Comparison of ENCODE assay signal across 16 cellular contexts in genomic region chr5:52837591-52838001, GRCh38. TPM values are rescaled to one million over a fixed set of nuclear protein-coding genes. Genes with fewer than 3 reads are reported as not detected.
DNase-seq lines count a peak whose midpoint lies in the region; ATAC-seq and TF ChIP-seq lines count a peak whose summit lies in the region.
"Had no signal": no experiment of that assay in that cellular context is flagged by ENCODE, and none has a peak within 500 bp of the region (broad histone marks: within the 10 kb centered on the region; RNA-seq: fewer than 3 reads in every experiment).

No MANE protein-coding gene starts in this region.

- H3K4me1 Mint-ChIP-seq in activated CD4-positive, alpha-beta memory T cell treated with anti-CD3 and anti-CD28 coated beads for 36 hours (ENCODE audit: low read depth): no peaks in the 10 kb centered on the region

- CTCF ChIA-PET in activated CD4-positive, alpha-beta memory T cell treated with anti-CD3 and anti-CD28 coated beads for 36 hours (lab: Charles Lee): no interaction called here

- H3K4me2 ChIP-seq in osteoblast (ENCODE audit: insufficient read depth, low read length): peak overlapping the region; percentile 42

- H3K4me1 ChIP-seq in heart left ventricle (peaks cover 0 to 56% (median 8%) of the 10 kb centered on the region in 12 donors), osteoblast (ENCODE audit: insufficient read depth, low read length) (peaks cover 12% of the 10 kb centered on the region), upper lobe of right lung (peaks cover 6% of the 10 kb centered on the region)

- WGBS in heart left ventricle, 4 donors: 56 to 70% (median 60%) methylated on average over 2 of the region's 2 CpGs

- H3K9me3 ChIP-seq in heart left ventricle (no peaks in the 10 kb centered on the region), osteoblast (ENCODE audit: low read depth, low read length) (no peaks in the 10 kb centered on the region), upper lobe of right lung (no peaks in the 10 kb centered on the region)
- H3K9me3 ChIP-seq: mucosa of descending colon had no signal

- H3K27ac ChIP-seq in heart left ventricle (peak overlapping the region; percentile 4 to 93 (median 56)), osteoblast (ENCODE audit: low read depth, low read length) (peak overlapping the region; percentile 34), upper lobe of right lung (peak overlapping the region; percentile 65)

- no peaks in the 10 kb centered on the region for H4K20me1 ChIP-seq in osteoblast (ENCODE audit: insufficient read depth, low read length)

- H3K27me3 ChIP-seq in heart left ventricle (no peaks in the 10 kb centered on the region), osteoblast (ENCODE audit: insufficient read depth, low read length) (no peaks in the 10 kb centered on the region), upper lobe of right lung (no peaks in the 10 kb centered on the region)

- no peak for TF ChIP-seq CTCF in heart left ventricle (IDR thresholded peaks at IDR 0.05)
- no peak for TF ChIP-seq CTCF in osteoblast (IDR thresholded peaks at IDR 0.05; ENCODE audit: extremely low read depth, low read depth, low read length)
- TF ChIP-seq CTCF in upper lobe of right lung (IDR thresholded peaks at IDR 0.05): no peak

- no peaks in the 10 kb centered on the region for H3K36me3 Mint-ChIP-seq in activated CD4-positive, alpha-beta memory T cell treated with anti-CD3 and anti-CD28 coated beads for 36 hours
- H3K36me3 Mint-ChIP-seq: brain had no signal

- H3K27ac Mint-ChIP-seq in activated CD4-positive, alpha-beta memory T cell treated with anti-CD3 and anti-CD28 coated beads for 36 hours: no peak overlapping the region
- H3K27ac Mint-ChIP-seq: activated T-helper 2 cell treated with anti-CD3 and anti-CD28 coated beads, Interferon-gamma antibody, Interleukin-2, Interleukin-4, amounts not matched to agents 10 μg/mL and 5 μg/mL and 100 μg/mL, durations not matched to agents 14 hours and 24 hours and 36 hours had no signal

- H3K27me3 Mint-ChIP-seq in activated CD4-positive, alpha-beta memory T cell treated with anti-CD3 and anti-CD28 coated beads for 36 hours: no peaks in the 10 kb centered on the region
- H3K27me3 Mint-ChIP-seq: brain had no signal

- intact Hi-C loops in heart left ventricle (cut with DNase I): loop anchor here in 1 of 10 donors (5.0 kb wide), 1 partner anchor 35 kb away; no protein-coding TSS in a partner anchor
- intact Hi-C loops in left ventricle myocardium superior (cut with micrococcal nuclease): no loop called here
- intact Hi-C loops in upper lobe of right lung (cut with DNase I): no loop called here
- intact Hi-C loops in activated CD4-positive, alpha-beta memory T cell treated with anti-CD3 and anti-CD28 coated beads for 36 hours (cut with micrococcal nuclease): no loop called here

- no peak for TF ChIP-seq POLR2A in heart left ventricle (IDR thresholded peaks at IDR 0.05)

- DNase-seq in heart left ventricle: no peak
- DNase-seq in left ventricle myocardium superior: no peak
- peak; percentile 24 for DNase-seq in fibroblast of gingiva (ENCODE audit: low read depth)
- no peak for DNase-seq in osteoblast (ENCODE audit: insufficient read length, low spot score, missing footprints)
- no peak for DNase-seq in upper lobe of right lung
- DNase-seq in activated CD4-positive, alpha-beta memory T cell treated with anti-CD3 and anti-CD28 coated beads for 36 hours: no peak
- DNase-seq in CD1c-positive myeloid dendritic cell (ENCODE audit: extremely low spot score): no peak
- DNase-seq: 8988T, Calu3, Karpas-422, mucosa of descending colon, NCI-H1694, NCI-H526 had no signal

- no peak overlapping the region for H3K4me3 Mint-ChIP-seq in activated CD4-positive, alpha-beta memory T cell treated with anti-CD3 and anti-CD28 coated beads for 36 hours

- H3K4me3 ChIP-seq in heart left ventricle: peak overlapping the region in 4 of 12 donors; percentile 1 to 32 (median 20)
- no peak overlapping the region for H3K4me3 ChIP-seq in osteoblast (ENCODE audit: insufficient read depth, low read length)
- no peak overlapping the region for H3K4me3 ChIP-seq in upper lobe of right lung
- H3K4me3 ChIP-seq: mucosa of descending colon had no signal

- no peaks in the 10 kb centered on the region for H3K9me3 Mint-ChIP-seq in activated CD4-positive, alpha-beta memory T cell treated with anti-CD3 and anti-CD28 coated beads for 36 hours
- H3K9me3 Mint-ChIP-seq: activated T-helper 2 cell treated with anti-CD3 and anti-CD28 coated beads, Interferon-gamma antibody, Interleukin-2, Interleukin-4, amounts not matched to agents 10 μg/mL and 5 μg/mL and 100 μg/mL, durations not matched to agents 14 hours and 24 hours and 36 hours; brain had no signal

- H2AFZ ChIP-seq in osteoblast (ENCODE audit: low read length): no peak overlapping the region

- ATAC-seq in heart left ventricle: peak in 1 of 4 donors; percentile 32
- no peak for ATAC-seq in left ventricle myocardium superior
- no peak for ATAC-seq in upper lobe of right lung
- no peak for ATAC-seq in GM21723 (IDR thresholded peaks at IDR 0.05; ENCODE audit: unreplicated experiment)
- ATAC-seq: mucosa of descending colon had no signal

- POLR2A ChIA-PET in activated CD4-positive, alpha-beta memory T cell treated with anti-CD3 and anti-CD28 coated beads for 36 hours (lab: Charles Lee): no interaction called here

- no peaks in the 10 kb centered on the region for H3K79me2 ChIP-seq in osteoblast (ENCODE audit: insufficient read depth, low read length)

- no peaks in the 10 kb centered on the region for H3K36me3 ChIP-seq in heart left ventricle
- no peaks in the 10 kb centered on the region for H3K36me3 ChIP-seq in osteoblast (ENCODE audit: insufficient read depth, low read length)
- H3K36me3 ChIP-seq in upper lobe of right lung: no peaks in the 10 kb centered on the region

RNA-seq across cellular contexts. Expression of gene ITGA1, which starts 49.9 kb away (rescaled TPM):
- 10 to 100 TPM; 20.9 to 52.0 (median 24.6) TPM for total RNA-seq in heart left ventricle
- polyA plus RNA-seq in heart left ventricle: 1 to 10 TPM; 5.5 to 9.1 TPM
- 29.2 TPM for total RNA-seq in left ventricle myocardium superior
- total RNA-seq in osteoblast: 28.6 and 31.8 TPM in 2 replicates
- 94.8 TPM for total RNA-seq in upper lobe of right lung
- 1 to 10 TPM in 1 of 2 experiments, under 1 TPM in 1; 0.62 to 1.3 TPM for total RNA-seq in activated CD4-positive, alpha-beta memory T cell treated with anti-CD3 and anti-CD28 coated beads for 36 hours

RNA-seq across cellular contexts. Expression of gene PELO, which starts 49.9 kb away (rescaled TPM):
- total RNA-seq in heart left ventricle (10 to 100 TPM; 12.8 to 28.4 (median 20.1) TPM), left ventricle myocardium superior (22.5 TPM), osteoblast (21.4 and 21.5 TPM in 2 replicates), upper lobe of right lung (41.3 TPM)
- 10 to 100 TPM in 1 of 2 donors, 1 to 10 TPM in 1; 4.3 to 16.8 TPM for polyA plus RNA-seq in heart left ventricle
- 10 to 100 TPM; 15.1 to 16.2 TPM for total RNA-seq in activated CD4-positive, alpha-beta memory T cell treated with anti-CD3 and anti-CD28 coated beads for 36 hours

Comparison
In these comparisons a context has a peak if more than half of its experiments do, and no peak if none do; other contexts are left out.
1. RNA of gene ITGA1, which starts 49.9 kb away (total RNA-seq): 94.8 TPM in upper lobe of right lung (single experiment), 28.6 to 31.8 TPM in osteoblast, 29.2 TPM in left ventricle myocardium superior (single experiment) and 20.9 to 52.0 TPM in heart left ventricle; 0.62 to 1.3 TPM in activated CD4-positive, alpha-beta memory T cell treated with anti-CD3 and anti-CD28 coated beads for 36 hours; every median in the first group is over 4 times any median in the second.
2. Peak in every context shown above with its lines, with median percentiles within 50 percentile points of each other: H3K27ac ChIP-seq.